ENCODE assay signal across 15 cellular contexts in the genomic region with DNA sequence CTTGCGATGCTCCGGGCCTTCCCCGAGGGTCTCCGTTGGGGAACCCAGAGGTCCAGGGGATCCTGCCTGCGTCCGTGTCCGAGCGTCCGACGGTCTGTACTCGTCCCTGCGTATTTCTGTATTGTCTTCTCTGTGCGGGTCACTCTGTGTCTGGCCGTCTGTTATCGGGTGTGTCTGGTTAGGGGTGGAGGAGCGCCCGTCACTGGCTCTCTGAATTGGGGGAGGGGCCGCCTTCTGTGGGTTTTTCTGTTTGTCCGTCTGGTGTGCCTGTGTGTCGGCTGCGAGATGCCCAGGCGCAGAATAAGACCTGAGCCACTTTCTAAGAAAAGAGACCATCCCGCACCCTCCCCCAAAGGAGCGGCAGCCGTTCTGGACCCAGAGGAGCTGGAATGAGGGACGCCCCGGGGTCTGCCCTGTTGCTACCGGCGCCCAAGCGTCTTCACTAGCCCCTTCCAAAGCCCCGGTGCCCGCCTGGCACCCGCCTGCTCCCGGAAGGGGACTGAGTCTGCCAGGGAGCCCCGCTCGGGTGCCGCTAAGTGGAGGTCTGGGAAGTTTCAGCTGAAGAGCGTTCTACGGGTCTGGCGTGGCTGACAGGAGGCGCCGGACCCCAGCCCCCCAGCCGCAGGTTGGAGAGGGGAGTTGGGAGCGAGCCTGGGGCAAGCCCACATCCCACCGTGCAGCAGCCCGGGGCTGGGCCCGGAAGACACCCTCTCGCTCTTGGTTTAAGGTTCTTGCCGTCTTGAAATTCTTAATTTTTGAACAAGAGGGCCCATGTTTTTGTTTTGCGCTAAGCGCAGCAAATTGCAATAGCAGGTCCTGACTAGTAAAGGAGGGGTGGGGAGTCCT. TPM values are rescaled to one million over a fixed set of nuclear protein-coding genes. Genes with fewer than 3 reads are reported as not detected.
DNase-seq lines count a peak whose midpoint lies in the region; ATAC-seq and TF ChIP-seq lines count a peak whose summit lies in the region.
"Had no signal": no experiment of that assay in that cellular context is flagged by ENCODE, and none has a peak within 500 bp of the region (broad histone marks: within the 10 kb centered on the region; RNA-seq: fewer than 3 reads in every experiment).

No MANE protein-coding gene starts in this region.

- H3K36me3 ChIP-seq in ES-I3 (ENCODE audit: insufficient read depth, low read length) (no peaks in the 10 kb centered on the region), HUES48 (ENCODE audit: control insufficient read depth, insufficient read depth, low read length) (no peaks in the 10 kb centered on the region), neural progenitor cell (no peaks in the 10 kb centered on the region)

- no peaks in the 10 kb centered on the region for H3K4me1 ChIP-seq in ES-I3 (ENCODE audit: insufficient read depth, low read length)
- 0 out of 2 replicates have a peak, but pooled peaks cover 2% of the 10 kb centered on the region for H3K4me1 ChIP-seq in HUES48 (ENCODE audit: control insufficient read depth, insufficient read depth, low read length)
- no peaks in the 10 kb centered on the region for H3K4me1 ChIP-seq in neural progenitor cell

- no peak overlapping the region for H2AFZ ChIP-seq in neural progenitor cell (replicated peaks)

- H3K4me2 ChIP-seq in neural progenitor cell = peak overlapping the region; percentile 57

- H3K27ac ChIP-seq in HUES48 (ENCODE audit: low read depth, low read length) (no peak overlapping the region), neural progenitor cell (no peak overlapping the region)

- no peak for DNase-seq in endothelial cell (ENCODE audit: low spot score)
- no peak for DNase-seq in neural progenitor cell (ENCODE audit: low spot score)
- DNase-seq in omental fat pad (ENCODE audit: low spot score) = no peak
- DNase-seq in activated CD4-positive, alpha-beta T cell treated with anti-CD3 and anti-CD28 coated beads, Interleukin-2, amount 10 ng/mL, durations not matched to agents 7 days and 5 days = no peak
- DNase-seq in OCI-M1 (lab: John Stamatoyannopoulos, UW) = no peak
- DNase-seq: CD8-positive, alpha-beta T cell; GOT3; Karpas-422; MM.1S; NCI-H187 treated with DMSO at 0.1 percent for 48 hours; NCI-H2171; NCI-H446 treated with DMSO at 0.1 percent for 48 hours; NCI-H774 had no signal

- H3K9me3 ChIP-seq in ES-I3 (ENCODE audit: control insufficient read depth, insufficient read depth, low read length) = no peaks in the 10 kb centered on the region
- H3K9me3 ChIP-seq in HUES48 (ENCODE audit: control insufficient read depth, insufficient read depth, low read length) = no peaks in the 10 kb centered on the region; the same call in 1 of the 2 replicates
- H3K9me3 ChIP-seq in neural progenitor cell (ENCODE audit: low read depth) = no peaks in the 10 kb centered on the region

- H3K36me3 Mint-ChIP-seq in endothelial cell (ENCODE audit: low read depth, unreplicated experiment) (peaks cover 16% of the 10 kb centered on the region), neural progenitor cell (no peaks in the 10 kb centered on the region)
- H3K36me3 Mint-ChIP-seq in activated CD4-positive, alpha-beta T cell treated with anti-CD3 and anti-CD28 coated beads, Interleukin-2, amount 10 ng/mL, durations not matched to agents 7 days and 5 days (ENCODE audit: low read depth) = peaks cover 3% of the 10 kb centered on the region
- H3K36me3 Mint-ChIP-seq: CD8-positive, alpha-beta T cell had no signal

- no peaks in the 10 kb centered on the region for H4K20me1 ChIP-seq in neural progenitor cell (ENCODE audit: low read depth)

- H3K4me3 ChIP-seq in HUES48 (ENCODE audit: low read depth, low read length) (peak overlapping the region; percentile 32), neural progenitor cell (no peak overlapping the region)

- POLR2A ChIA-PET in activated CD4-positive, alpha-beta T cell treated with anti-CD3 and anti-CD28 coated beads, Interleukin-2, amount 10 ng/mL, durations not matched to agents 7 days and 5 days (lab: Charles Lee) = no interaction called here

- H3K9ac ChIP-seq in ES-I3 (ENCODE audit: low read depth, low read length) (peak overlapping the region; percentile 14; the same call in 1 of the 2 replicates), HUES48 (ENCODE audit: low read depth, low read length) (no peak overlapping the region), neural progenitor cell (no peak overlapping the region)

- H3K4me1 Mint-ChIP-seq in endothelial cell (ENCODE audit: unreplicated experiment) = peaks cover 5% of the 10 kb centered on the region
- peaks cover 13% of the 10 kb centered on the region for H3K4me1 Mint-ChIP-seq in neural progenitor cell
- H3K4me1 Mint-ChIP-seq in activated CD4-positive, alpha-beta T cell treated with anti-CD3 and anti-CD28 coated beads, Interleukin-2, amount 10 ng/mL, durations not matched to agents 7 days and 5 days = peaks cover 6% of the 10 kb centered on the region

- H3F3A ChIP-seq in neural progenitor cell (ENCODE audit: low read depth) = no peaks in the 10 kb centered on the region

- peaks cover 19% of the 10 kb centered on the region for H3K27me3 Mint-ChIP-seq in endothelial cell (ENCODE audit: unreplicated experiment)
- peaks cover 55% of the 10 kb centered on the region for H3K27me3 Mint-ChIP-seq in neural progenitor cell (ENCODE audit: insufficient read depth, low read depth)
- peaks cover 61% of the 10 kb centered on the region for H3K27me3 Mint-ChIP-seq in activated CD4-positive, alpha-beta T cell treated with anti-CD3 and anti-CD28 coated beads, Interleukin-2, amount 10 ng/mL, durations not matched to agents 7 days and 5 days

- H3K4me3 Mint-ChIP-seq in endothelial cell (ENCODE audit: unreplicated experiment) = no peak overlapping the region
- H3K4me3 Mint-ChIP-seq in neural progenitor cell = peak overlapping the region; percentile 62
- no peak overlapping the region for H3K4me3 Mint-ChIP-seq in activated CD4-positive, alpha-beta T cell treated with anti-CD3 and anti-CD28 coated beads, Interleukin-2, amount 10 ng/mL, durations not matched to agents 7 days and 5 days
- H3K4me3 Mint-ChIP-seq: CD8-positive, alpha-beta T cell had no signal

- CTCF ChIA-PET in activated CD4-positive, alpha-beta T cell treated with anti-CD3 and anti-CD28 coated beads, Interleukin-2, amount 10 ng/mL, durations not matched to agents 7 days and 5 days (lab: Charles Lee) = no interaction called here

- H3K27me3 ChIP-seq in HUES48 (ENCODE audit: control insufficient read depth, insufficient read depth, low read length) (peaks cover 68% of the 10 kb centered on the region), neural progenitor cell (peaks cover 82% of the 10 kb centered on the region)

- H3K9me3 Mint-ChIP-seq in endothelial cell (ENCODE audit: unreplicated experiment) = peaks cover 6% of the 10 kb centered on the region
- H3K9me3 Mint-ChIP-seq in neural progenitor cell = peaks cover 11% of the 10 kb centered on the region
- no peaks in the 10 kb centered on the region for H3K9me3 Mint-ChIP-seq in activated CD4-positive, alpha-beta T cell treated with anti-CD3 and anti-CD28 coated beads, Interleukin-2, amount 10 ng/mL, durations not matched to agents 7 days and 5 days

- TF ChIP-seq CTCF in endothelial cell (IDR thresholded peaks at IDR 0.05; ENCODE audit: unreplicated experiment) (no peak), neural progenitor cell (IDR thresholded peaks at IDR 0.05) (no peak), omental fat pad (IDR thresholded peaks at IDR 0.05) (no peak)

- no peak for ATAC-seq in omental fat pad (ENCODE audit: low FRiP score)
- ATAC-seq: CD8-positive, alpha-beta T cell had no signal

- H3K79me2 ChIP-seq in neural progenitor cell (ENCODE audit: low read depth) = no peaks in the 10 kb centered on the region

- H3K27ac Mint-ChIP-seq in endothelial cell (ENCODE audit: unreplicated experiment) (peak overlapping the region; percentile 38), neural progenitor cell (no peak overlapping the region)
- no peak overlapping the region for H3K27ac Mint-ChIP-seq in activated CD4-positive, alpha-beta T cell treated with anti-CD3 and anti-CD28 coated beads, Interleukin-2, amount 10 ng/mL, durations not matched to agents 7 days and 5 days
- H3K27ac Mint-ChIP-seq: CD8-positive, alpha-beta T cell had no signal

RNA-seq across cellular contexts. Expression of gene OTOP1, which starts 1.0 kb away (rescaled TPM):
- total RNA-seq in endothelial cell (ENCODE audit: unreplicated experiment) (not detected), neural progenitor cell (ENCODE audit: low replicate concordance) (not detected in 2 replicates), omental fat pad (not detected)
- total RNA-seq in activated CD4-positive, alpha-beta T cell treated with anti-CD3 and anti-CD28 coated beads, Interleukin-2, amount 10 ng/mL, durations not matched to agents 7 days and 5 days = not detected
- total RNA-seq: CD8-positive, alpha-beta T cell had no signal

RNA-seq across cellular contexts. Expression of gene TMEM128, which starts 20.3 kb away (rescaled TPM):
- total RNA-seq in endothelial cell (ENCODE audit: unreplicated experiment) = 19.8 TPM
- total RNA-seq in neural progenitor cell (ENCODE audit: low replicate concordance) = 61.3 and 89.3 TPM in 2 replicates
- total RNA-seq in omental fat pad = 10 to 100 TPM in 3 of 4 donors, 1 to 10 TPM in 1; 9.4 to 27.3 (median 15.3) TPM
- total RNA-seq in activated CD4-positive, alpha-beta T cell treated with anti-CD3 and anti-CD28 coated beads, Interleukin-2, amount 10 ng/mL, durations not matched to agents 7 days and 5 days = 10 to 100 TPM; 17.7 to 17.8 TPM
